ENCODE assay signal across 16 cellular contexts in the genomic region with DNA sequence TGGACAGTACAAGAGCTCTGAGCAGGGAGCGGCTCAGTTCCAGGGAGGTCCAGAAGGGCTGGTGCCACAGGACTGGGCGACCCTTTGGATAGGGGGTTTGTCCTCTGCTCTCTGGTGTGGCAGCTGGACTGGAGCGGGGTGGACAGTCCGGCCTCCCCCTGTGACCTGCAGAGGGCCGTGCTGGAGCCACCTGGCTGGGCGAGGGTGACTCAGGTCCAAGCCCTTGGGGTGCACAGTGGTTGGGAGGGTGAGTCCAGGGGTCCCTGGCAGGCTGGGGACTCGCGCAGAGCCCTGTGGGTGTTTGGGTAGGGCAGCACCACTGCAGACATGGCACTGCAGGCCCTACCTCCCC. TPM values are rescaled to one million over a fixed set of nuclear protein-coding genes. Genes with fewer than 3 reads are reported as not detected.
DNase-seq lines count a peak whose midpoint lies in the region; ATAC-seq and TF ChIP-seq lines count a peak whose summit lies in the region.
"Had no signal": no experiment of that assay in that cellular context is flagged by ENCODE, and none has a peak within 500 bp of the region (broad histone marks: within the 10 kb centered on the region; RNA-seq: fewer than 3 reads in every experiment).

No MANE protein-coding gene starts in this region.

- CTCF ChIA-PET in activated naive CD4-positive, alpha-beta T cell treated with anti-CD3 and anti-CD28 coated beads, Interleukin-2, amount 10 ng/mL, durations not matched to agents 7 days and 5 days (lab: Charles Lee): no interaction called here
- CTCF ChIA-PET in naive thymus-derived CD4-positive, alpha-beta T cell (lab: Charles Lee): interaction anchor here (1.2 kb wide), 1 partner anchor 38 kb away, joined by 3 read pairs; no protein-coding TSS in a partner anchor

- WGBS in tibial nerve, 2 donors: 79 to 81% methylated on average over 6 to 8 of the region's 8 CpGs

- intact Hi-C loops in naive thymus-derived CD4-positive, alpha-beta T cell (cut with micrococcal nuclease): no loop called here

- no peaks in the 10 kb centered on the region for H3K27me3 ChIP-seq in naive thymus-derived CD4-positive, alpha-beta T cell (ENCODE audit: control insufficient read depth in 2 of 2, insufficient read depth in 2 of 2, low read length in 2 of 2)
- no peaks in the 10 kb centered on the region for H3K27me3 ChIP-seq in tibial nerve

- no peak for TF ChIP-seq POLR2A in tibial nerve (IDR thresholded peaks at IDR 0.05)

- no peak for TF ChIP-seq EP300 in tibial nerve (IDR thresholded peaks at IDR 0.05)

- no peaks in the 10 kb centered on the region for H3K9me3 Mint-ChIP-seq in activated naive CD4-positive, alpha-beta T cell treated with anti-CD3 and anti-CD28 coated beads, Interleukin-2, amount 10 ng/mL, durations not matched to agents 7 days and 5 days
- no peaks in the 10 kb centered on the region for H3K9me3 Mint-ChIP-seq in naive thymus-derived CD4-positive, alpha-beta T cell
- H3K9me3 Mint-ChIP-seq: activated naive CD8-positive, alpha-beta T cell treated with anti-CD3 and anti-CD28 coated beads, Interleukin-2, amount 10 ng/mL, durations not matched to agents 7 days and 5 days had no signal

- H3K27ac Mint-ChIP-seq in activated naive CD4-positive, alpha-beta T cell treated with anti-CD3 and anti-CD28 coated beads, Interleukin-2, amount 10 ng/mL, durations not matched to agents 7 days and 5 days: peak overlapping the region; percentile 28
- peak overlapping the region in 2 of 9 donors; percentile 17 to 45 for H3K27ac Mint-ChIP-seq in naive thymus-derived CD4-positive, alpha-beta T cell

- no peaks in the 10 kb centered on the region for H3K9me3 ChIP-seq in naive thymus-derived CD4-positive, alpha-beta T cell (ENCODE audit: control insufficient read depth in 2 of 3, low read length in 3 of 3)
- H3K9me3 ChIP-seq in tibial nerve: no peaks in the 10 kb centered on the region
- H3K9me3 ChIP-seq: mucosa of descending colon had no signal

- ATAC-seq in naive thymus-derived CD4-positive, alpha-beta T cell: no peak
- ATAC-seq in HG02973 (IDR thresholded peaks at IDR 0.05; ENCODE audit: unreplicated experiment): no peak
- ATAC-seq: mucosa of descending colon; stimulated activated naive CD8-positive, alpha-beta T cell treated with anti-CD3 and anti-CD28 coated beads, Interleukin-15, Interleukin-2, amounts not matched to agents 100 U/mL and 50 U/mL, for 24 hours had no signal

- TF ChIP-seq CTCF in coronary artery (IDR thresholded peaks at IDR 0.05) (no peak), tibial nerve (IDR thresholded peaks at IDR 0.05) (no peak)

- H3K4me1 ChIP-seq in naive thymus-derived CD4-positive, alpha-beta T cell (ENCODE audit: control insufficient read depth in 2 of 2, insufficient read depth in 2 of 2, low read length in 2 of 2): peaks cover 27 to 59% of the 10 kb centered on the region in 2 donors
- peaks cover 0 to 87% (median 51%) of the 10 kb centered on the region in 4 donors for H3K4me1 ChIP-seq in tibial nerve

- H3K27me3 Mint-ChIP-seq in activated naive CD4-positive, alpha-beta T cell treated with anti-CD3 and anti-CD28 coated beads, Interleukin-2, amount 10 ng/mL, durations not matched to agents 7 days and 5 days: no peaks in the 10 kb centered on the region
- no peaks in the 10 kb centered on the region for H3K27me3 Mint-ChIP-seq in naive thymus-derived CD4-positive, alpha-beta T cell
- H3K27me3 Mint-ChIP-seq: activated naive CD8-positive, alpha-beta T cell treated with anti-CD3 and anti-CD28 coated beads, Interleukin-2, amount 10 ng/mL, durations not matched to agents 7 days and 5 days had no signal

- DNase-seq in activated naive CD4-positive, alpha-beta T cell treated with anti-CD3 and anti-CD28 coated beads, Interleukin-2, amount 10 ng/mL, durations not matched to agents 7 days and 5 days: no peak
- no peak for DNase-seq in activated naive CD4-positive, alpha-beta T cell treated with Interleukin-2 at 50 U/mL for 16 hours
- DNase-seq in coronary artery (ENCODE audit: low spot score) (no peak), tibial nerve (ENCODE audit: low spot score in 2 of 2) (no peak), putamen (ENCODE audit: low spot score) (no peak), occipital lobe (lab: John Stamatoyannopoulos, UW) (no peak)
- DNase-seq in naive thymus-derived CD4-positive, alpha-beta T cell: no peak
- DNase-seq: activated naive CD8-positive, alpha-beta T cell treated with anti-CD3 and anti-CD28 coated beads, Interleukin-2, amount 10 ng/mL, durations not matched to agents 7 days and 5 days; COR-L47; NCI-H2227 treated with DMSO at 0.1 percent for 48 hours; OCI-M1; stimulated activated naive CD8-positive, alpha-beta T cell treated with anti-CD3 and anti-CD28 coated beads, Interleukin-15, Interleukin-2, amounts not matched to agents 100 U/mL and 50 U/mL, for 24 hours had no signal

- no peak overlapping the region for H3K4me3 Mint-ChIP-seq in activated naive CD4-positive, alpha-beta T cell treated with anti-CD3 and anti-CD28 coated beads, Interleukin-2, amount 10 ng/mL, durations not matched to agents 7 days and 5 days
- no peak overlapping the region for H3K4me3 Mint-ChIP-seq in naive thymus-derived CD4-positive, alpha-beta T cell
- H3K4me3 Mint-ChIP-seq: activated naive CD8-positive, alpha-beta T cell treated with anti-CD3 and anti-CD28 coated beads, Interleukin-2, amount 10 ng/mL, durations not matched to agents 7 days and 5 days had no signal

- peaks cover 11% of the 10 kb centered on the region for H3K36me3 Mint-ChIP-seq in activated naive CD4-positive, alpha-beta T cell treated with anti-CD3 and anti-CD28 coated beads, Interleukin-2, amount 10 ng/mL, durations not matched to agents 7 days and 5 days
- H3K36me3 Mint-ChIP-seq in naive thymus-derived CD4-positive, alpha-beta T cell: peaks cover 0 to 5% (median 0%) of the 10 kb centered on the region in 5 donors

- no peaks in the 10 kb centered on the region for H3K36me3 ChIP-seq in naive thymus-derived CD4-positive, alpha-beta T cell (ENCODE audit: control insufficient read depth in 2 of 3, insufficient read depth in 3 of 3, low read length in 3 of 3)
- peaks cover 0 to 23% (median 0%) of the 10 kb centered on the region in 3 donors for H3K36me3 ChIP-seq in tibial nerve

- H3K27ac ChIP-seq in coronary artery (peak overlapping the region; percentile 63 to 91), tibial nerve (peak overlapping the region in 3 of 4 donors; percentile 56 to 76 (median 60))
- H3K27ac ChIP-seq in naive thymus-derived CD4-positive, alpha-beta T cell (ENCODE audit: low read depth, low read length): peak overlapping the region; percentile 21

- H3K4me3 ChIP-seq in coronary artery (peak overlapping the region; percentile 28), tibial nerve (no peak overlapping the region)
- no peak overlapping the region for H3K4me3 ChIP-seq in naive thymus-derived CD4-positive, alpha-beta T cell (ENCODE audit: low read length)
- H3K4me3 ChIP-seq: mucosa of descending colon had no signal

- peaks cover 70% of the 10 kb centered on the region for H3K4me1 Mint-ChIP-seq in activated naive CD4-positive, alpha-beta T cell treated with anti-CD3 and anti-CD28 coated beads, Interleukin-2, amount 10 ng/mL, durations not matched to agents 7 days and 5 days
- H3K4me1 Mint-ChIP-seq in naive thymus-derived CD4-positive, alpha-beta T cell: peaks cover 23 to 53% (median 40%) of the 10 kb centered on the region in 7 donors

- POLR2A ChIA-PET in naive thymus-derived CD4-positive, alpha-beta T cell (lab: Charles Lee): no interaction called here

RNA-seq across cellular contexts. Expression of a gene that starts 7.2 kb away (rescaled TPM):
- 100 to 1,000 TPM in 1 of 5 experiments, 10 to 100 TPM in 4; 27.0 to 185 (median 40.7) TPM for total RNA-seq in naive thymus-derived CD4-positive, alpha-beta T cell
- polyA plus RNA-seq in naive thymus-derived CD4-positive, alpha-beta T cell: 10 to 100 TPM; 33.5 to 42.8 TPM
- total RNA-seq in tibial nerve: 100 to 1,000 TPM in 1 of 4 donors, 10 to 100 TPM in 3; 67.4 to 172 (median 84.2) TPM
- 75.6 TPM for total RNA-seq in occipital lobe

RNA-seq across cellular contexts. Expression of a gene that starts 11.5 kb away (rescaled TPM):
- total RNA-seq in naive thymus-derived CD4-positive, alpha-beta T cell: 10 to 100 TPM in 4 of 5 experiments, 1 to 10 TPM in 1; 9.5 to 42.5 (median 42.0) TPM
- polyA plus RNA-seq in naive thymus-derived CD4-positive, alpha-beta T cell: 10 to 100 TPM; 21.9 to 29.0 TPM
- total RNA-seq in tibial nerve (10 to 100 TPM; 43.5 to 82.2 (median 52.4) TPM), occipital lobe (95.1 TPM)

RNA-seq across cellular contexts. Expression of a gene that starts 29.0 kb away (rescaled TPM):
- 10 to 100 TPM in 1 of 5 experiments, 1 to 10 TPM in 2, under 1 TPM in 2; 0.15 to 68.6 (median 1.2) TPM for total RNA-seq in naive thymus-derived CD4-positive, alpha-beta T cell
- under 1 TPM; 0.20 to 0.44 TPM for polyA plus RNA-seq in naive thymus-derived CD4-positive, alpha-beta T cell
- total RNA-seq in tibial nerve (10 to 100 TPM in 2 of 4 donors, 1 to 10 TPM in 2; 9.0 to 13.8 (median 9.8) TPM), occipital lobe (0.78 TPM)
- total RNA-seq: A172, renal cortical epithelial cell had no signal

RNA-seq across cellular contexts. Expression of a gene that starts 40.4 kb away (rescaled TPM):
- under 1 TPM in 4 of 5 experiments, not detected in 1; 0.32 to 0.73 (median 0.58) TPM for total RNA-seq in naive thymus-derived CD4-positive, alpha-beta T cell
- not detected for polyA plus RNA-seq in naive thymus-derived CD4-positive, alpha-beta T cell
- total RNA-seq in tibial nerve (10 to 100 TPM in 2 of 4 donors, 1 to 10 TPM in 2; 4.2 to 31.0 (median 13.2) TPM), occipital lobe (not detected)

Comparison
In these comparisons a context has a peak if more than half of its experiments do, and no peak if none do; other contexts are left out.
1. H3K27ac ChIP-seq: peak in every context shown above with its lines; median percentile 77 in coronary artery; 60 in tibial nerve; 21 in naive thymus-derived CD4-positive, alpha-beta T cell.